ENCODE assay signal across 32 cellular contexts in the genomic region with DNA sequence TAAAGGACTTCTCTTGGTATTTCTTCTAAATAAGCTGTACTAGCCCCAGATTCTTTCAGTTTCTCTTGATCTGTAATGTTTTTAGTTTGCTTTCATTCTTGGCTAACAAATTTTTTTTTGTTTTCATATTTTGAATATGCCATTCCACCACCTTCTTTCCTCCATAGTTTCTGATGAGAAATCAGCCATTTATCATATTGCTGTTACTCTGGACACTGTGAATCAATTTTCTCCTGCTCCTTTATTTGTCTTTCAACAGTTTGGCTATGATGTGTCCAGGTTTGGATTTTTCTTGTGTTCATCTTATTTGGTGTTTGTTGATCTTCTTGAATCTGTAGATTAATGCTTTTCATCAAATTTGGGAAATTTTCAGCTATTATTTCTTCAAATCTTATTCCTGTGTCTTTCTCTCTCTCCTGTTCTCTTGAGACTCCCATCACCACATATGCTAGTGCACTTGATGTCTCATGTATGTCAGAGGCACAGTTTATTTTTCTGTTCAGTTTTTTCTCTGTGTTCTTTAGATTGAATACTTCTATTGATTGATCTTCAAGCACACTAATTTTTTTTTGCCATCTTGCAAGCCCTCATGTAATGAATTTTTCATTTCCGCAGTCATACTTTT. TPM values are rescaled to one million over a fixed set of nuclear protein-coding genes. Genes with fewer than 3 reads are reported as not detected.
"Had no signal": no experiment of that assay in that cellular context is flagged by ENCODE, and none has a peak within 500 bp of the region (broad histone marks: within the 10 kb centered on the region; RNA-seq: fewer than 3 reads in every experiment).

No MANE protein-coding gene starts in this region.

- FAIRE-seq: bronchial epithelial cell had no signal

- H3K36me3 ChIP-seq: ascending aorta had no signal

- ATAC-seq: activated CD4-positive, alpha-beta T cell treated with anti-CD3 and anti-CD28 coated beads for 36 hours; activated CD4-positive, CD25-positive, alpha-beta regulatory T cell treated with anti-CD3 and anti-CD28 coated beads, Interleukin-2, amount 50 U/mL, for 24 hours; activated CD8-positive, alpha-beta memory T cell treated with anti-CD3 and anti-CD28 coated beads, Interleukin-2, amount 10 ng/mL, durations not matched to agents 7 days and 5 days; activated CD8-positive, alpha-beta T cell treated with anti-CD3 and anti-CD28 coated beads, Interleukin-2, amount 10 ng/mL, durations not matched to agents 7 days and 5 days; activated naive CD8-positive, alpha-beta T cell treated with anti-CD3 and anti-CD28 coated beads, Interleukin-2, amount 50 U/mL, for 24 hours had no signal

- H3K4me3 ChIP-seq: ascending aorta, cardiac muscle cell had no signal

- H3K27me3 ChIP-seq: ascending aorta, cardiac muscle cell had no signal

- DNase-seq: activated CD4-positive, alpha-beta memory T cell treated with anti-CD3 and anti-CD28 coated beads, Interleukin-2, amount 10 ng/mL, durations not matched to agents 7 days and 5 days; activated CD4-positive, alpha-beta T cell treated with anti-CD3 and anti-CD28 coated beads for 1 hour; activated CD4-positive, alpha-beta T cell treated with anti-CD3 and anti-CD28 coated beads for 36 hours; activated CD4-positive, alpha-beta T cell treated with anti-CD3 and anti-CD28 coated beads for 48 hours; activated CD4-positive, alpha-beta T cell treated with anti-CD3 and anti-CD28 coated beads, Interleukin-2, amount 10 ng/mL, durations not matched to agents 7 days and 5 days; activated CD4-positive, alpha-beta T cell treated with anti-CD3 and anti-CD28 coated beads, Interleukin-2, amount 50 U/mL, for 48 hours; activated CD4-positive, CD25-positive, alpha-beta regulatory T cell; activated CD8-positive, alpha-beta memory T cell treated with anti-CD3 and anti-CD28 coated beads for 24 hours; activated CD8-positive, alpha-beta memory T cell treated with anti-CD3 and anti-CD28 coated beads, Interleukin-2, amount 10 ng/mL, durations not matched to agents 7 days and 5 days; activated CD8-positive, alpha-beta memory T cell treated with anti-CD3 and anti-CD28 coated beads, Interleukin-2, amount 50 U/mL, for 48 hours; activated CD8-positive, alpha-beta T cell treated with anti-CD3 and anti-CD28 coated beads, Interleukin-2, amount 10 ng/mL, durations not matched to agents 7 days and 5 days; activated effector memory CD4-positive, alpha-beta T cell treated with Interleukin-2 at 50 U/mL for 16 hours; activated gamma-delta T cell; activated naive CD4-positive, alpha-beta T cell treated with anti-CD3 and anti-CD28 coated beads, Interleukin-2, amount 10 ng/mL, durations not matched to agents 7 days and 5 days; activated naive CD4-positive, alpha-beta T cell treated with Interleukin-2 at 50 U/mL for 16 hours; activated naive CD8-positive, alpha-beta T cell treated with anti-CD3 and anti-CD28 coated beads, Interleukin-2, amount 10 ng/mL, durations not matched to agents 7 days and 5 days; activated naive CD8-positive, alpha-beta T cell treated with anti-CD3 and anti-CD28 coated beads, Interleukin-2, amount 50 U/mL, for 24 hours; activated T-cell treated with anti-CD3 and anti-CD28 coated beads, Interleukin-2, amount 50 U/mL, for 24 hours; activated T-cell treated with anti-CD3 and anti-CD28 coated beads, Interleukin-2, amount 50 U/mL, for 48 hours; amygdala; anterior cingulate cortex; caudate nucleus; cerebellar nuclear complex; T-helper 1 cell; T-helper 2 cell; T-helper 9 cell had no signal

- H3K27ac ChIP-seq: ascending aorta, cardiac muscle cell, VCaP had no signal

- H3K4me1 ChIP-seq: ascending aorta had no signal

RNA-seq across cellular contexts. Expression of gene ELFN1, which starts 15.0 kb away (rescaled TPM):
- total RNA-seq: activated CD8-positive, alpha-beta memory T cell treated with anti-CD3 and anti-CD28 coated beads, Interleukin-2, amount 10 ng/mL, durations not matched to agents 7 days and 5 days; activated CD8-positive, alpha-beta T cell treated with anti-CD3 and anti-CD28 coated beads, Interleukin-2, amount 10 ng/mL, durations not matched to agents 7 days and 5 days; activated naive CD8-positive, alpha-beta T cell treated with anti-CD3 and anti-CD28 coated beads, Interleukin-2, amount 10 ng/mL, durations not matched to agents 7 days and 5 days; activated T-helper 2 cell treated with anti-CD3 and anti-CD28 coated beads, Interferon-gamma antibody, Interleukin-2, Interleukin-4, amounts not matched to agents 10 μg/mL and 5 μg/mL and 100 μg/mL, durations not matched to agents 14 hours and 24 hours and 36 hours had no signal
